26 cellular contexts compared by ENCODE assay signal in the genomic region with DNA sequence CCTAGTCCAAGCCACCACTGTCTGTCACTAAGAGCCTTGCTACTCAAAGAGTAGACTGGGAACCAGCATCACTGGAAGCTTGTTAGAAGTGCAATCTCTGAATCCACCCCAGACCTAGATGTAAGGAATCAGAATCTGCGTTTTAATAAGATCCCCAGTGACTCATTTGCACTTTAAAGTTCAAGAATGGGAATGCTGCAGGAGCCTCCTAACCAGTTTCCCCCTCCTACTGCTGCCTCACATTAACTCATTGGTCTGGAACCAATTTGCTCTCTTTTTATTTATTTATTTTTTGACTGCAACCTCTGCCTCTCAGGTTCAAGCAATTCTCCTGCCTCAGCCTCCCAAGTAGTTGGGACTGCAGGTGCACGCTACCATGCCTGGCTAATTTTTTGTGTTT.
"Had no signal": no experiment of that assay in that cellular context is flagged by ENCODE, and none has a peak within 500 bp of the region (broad histone marks: within the 10 kb centered on the region; RNA-seq: fewer than 3 reads in every experiment).

No MANE protein-coding gene starts in this region.

- H3K27ac Mint-ChIP-seq: memory B cell, natural killer cell had no signal

- H3K27me3 ChIP-seq: dorsolateral prefrontal cortex, heart right ventricle, neutrophil, pancreas, right atrium auricular region, thyroid gland had no signal

- H3K4me1 Mint-ChIP-seq: memory B cell, natural killer cell had no signal

- H3K9me3 ChIP-seq: heart right ventricle, lower lobe of right lung, neutrophil, pancreas, right atrium auricular region, stomach, thyroid gland had no signal

- H3K4me1 ChIP-seq: heart right ventricle, lower lobe of right lung, pancreas, right atrium auricular region, stomach, thyroid gland had no signal

- ATAC-seq: heart right ventricle, left colon, left ventricle myocardium superior, lower lobe of right lung, natural killer cell, pancreas, sciatic nerve had no signal

- H3K4me3 Mint-ChIP-seq: memory B cell, natural killer cell had no signal

- H3K4me3 ChIP-seq: dorsolateral prefrontal cortex, heart right ventricle, lower lobe of right lung, pancreas, right atrium auricular region, smooth muscle cell, stomach, thyroid gland had no signal

- H3K27ac ChIP-seq: dorsolateral prefrontal cortex, heart right ventricle, lower lobe of right lung, neutrophil, pancreas, right atrium auricular region, stomach, thyroid gland had no signal

- H3K36me3 Mint-ChIP-seq: memory B cell, natural killer cell had no signal

- H3K36me3 ChIP-seq: heart right ventricle, lower lobe of right lung, neutrophil, pancreas, right atrium auricular region, stomach, thyroid gland had no signal

- DNase-seq: cerebellar nuclear complex; cortex of kidney; dorsolateral prefrontal cortex; effector CD4-positive, alpha-beta T cell; foreskin melanocyte; glutamatergic neuron; heart right ventricle; hippocampal formation; left colon; left ventricle myocardium superior; lower lobe of right lung; natural killer cell; pancreas; stimulated activated CD4-positive, alpha-beta T cell treated with anti-CD3 and anti-CD28 coated beads, Interleukin-12 subunit alpha, Interleukin-12 subunit beta, amount 100 ng/mL, for 4 hours; stimulated activated CD4-positive, alpha-beta T cell treated with anti-CD3 and anti-CD28 coated beads, Interleukin-1b, Interleukin-23, amount 100 ng/mL, for 48 hours; stimulated activated CD4-positive, alpha-beta T cell treated with anti-CD3 and anti-CD28 coated beads, Interleukin-4, amount 100 ng/mL, for 1 hour; stimulated activated CD8-positive, alpha-beta memory T cell treated with anti-CD3 and anti-CD28 coated beads, Interleukin-4, amount 100 ng/mL, for 48 hours; stimulated activated naive CD4-positive, alpha-beta T cell treated with Interleukin-2 at 50 U/mL for 16 hours; stomach; thyroid gland; trophoblast cell had no signal
